9 cellular contexts compared by ENCODE assay signal in the genomic region with DNA sequence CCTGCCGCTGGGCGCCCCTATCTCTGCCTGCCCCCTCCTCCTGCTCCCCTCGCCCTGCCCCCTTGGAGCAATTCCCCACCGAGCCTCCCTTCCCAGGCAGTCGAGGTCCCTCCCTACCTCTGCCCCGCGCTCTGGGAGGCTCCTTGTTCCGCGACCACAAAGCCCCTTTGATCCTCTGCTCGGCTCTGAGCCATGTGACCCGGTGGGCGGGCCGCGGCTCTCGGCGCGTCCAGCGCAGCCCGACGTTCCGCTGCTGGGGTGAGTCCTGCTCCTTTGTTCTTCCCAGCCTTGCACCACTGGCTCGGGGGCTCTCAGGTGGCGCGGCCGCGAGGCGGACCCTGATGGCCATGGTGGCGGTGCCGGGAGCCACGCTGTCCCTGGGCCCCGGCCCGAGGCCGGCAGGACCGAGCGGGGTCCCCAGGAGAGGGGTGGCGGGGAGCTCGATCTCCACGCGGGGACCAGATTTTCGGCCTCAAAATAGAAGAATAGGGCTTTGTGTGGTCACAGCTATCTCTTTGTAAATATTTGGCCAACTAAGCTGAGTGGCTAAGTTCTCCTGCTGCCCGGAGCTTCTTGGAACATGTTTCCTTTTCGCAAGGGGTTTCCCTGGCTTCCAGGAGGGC.
DNase-seq lines count a peak whose midpoint lies in the region; ATAC-seq and TF ChIP-seq lines count a peak whose summit lies in the region.
"Had no signal": no experiment of that assay in that cellular context is flagged by ENCODE, and none has a peak within 500 bp of the region (broad histone marks: within the 10 kb centered on the region; RNA-seq: fewer than 3 reads in every experiment).

No MANE protein-coding gene starts in this region.

- H3K27ac ChIP-seq in CD8-positive, alpha-beta memory T cell (ENCODE audit: low read depth, low read length): peak overlapping the region; percentile 77
- H3K27ac ChIP-seq: KMS-11 had no signal

- no peak for TF ChIP-seq CTCF in osteocyte (IDR thresholded peaks at IDR 0.05)

- peak overlapping the region; percentile 89 to 99 (median 98) for H3K4me3 Mint-ChIP-seq in CD8-positive, alpha-beta memory T cell
- peak overlapping the region; percentile 98 for H3K4me3 Mint-ChIP-seq in activated naive CD8-positive, alpha-beta T cell
- H3K4me3 Mint-ChIP-seq in osteocyte (ENCODE audit: unreplicated experiment): peak overlapping the region; percentile 94

- H3K27me3 Mint-ChIP-seq in CD8-positive, alpha-beta memory T cell: no peaks in the 10 kb centered on the region
- H3K27me3 Mint-ChIP-seq in activated naive CD8-positive, alpha-beta T cell: no peaks in the 10 kb centered on the region
- H3K27me3 Mint-ChIP-seq in osteocyte (ENCODE audit: unreplicated experiment): no peaks in the 10 kb centered on the region

- intact Hi-C loops in cardiac septum (cut with DNase I): no loop called here

- H3K27ac Mint-ChIP-seq in CD8-positive, alpha-beta memory T cell: peak overlapping the region; percentile 85 to 100 (median 97)
- H3K27ac Mint-ChIP-seq in activated naive CD8-positive, alpha-beta T cell: peak overlapping the region; percentile 99
- H3K27ac Mint-ChIP-seq in osteocyte (ENCODE audit: unreplicated experiment): peak overlapping the region; percentile 96

- H3K4me1 Mint-ChIP-seq in CD8-positive, alpha-beta memory T cell: peaks cover 50 to 61% (median 59%) of the 10 kb centered on the region in 3 donors
- peaks cover 53% of the 10 kb centered on the region for H3K4me1 Mint-ChIP-seq in activated naive CD8-positive, alpha-beta T cell (ENCODE audit: low read depth)
- H3K4me1 Mint-ChIP-seq in osteocyte (ENCODE audit: unreplicated experiment): peaks cover 83% of the 10 kb centered on the region

- peak overlapping the region; percentile 95 for H3K4me3 ChIP-seq in CD8-positive, alpha-beta memory T cell (ENCODE audit: low read length)

- no peaks in the 10 kb centered on the region for H3K27me3 ChIP-seq in CD8-positive, alpha-beta memory T cell (ENCODE audit: insufficient read depth, low read length, poor library complexity, severe bottlenecking)

- H3K36me3 ChIP-seq in CD8-positive, alpha-beta memory T cell (ENCODE audit: insufficient read depth, low read length): peaks cover 10% of the 10 kb centered on the region

- H3K36me3 Mint-ChIP-seq in CD8-positive, alpha-beta memory T cell: peaks cover 9 to 68% (median 9%) of the 10 kb centered on the region in 3 donors
- H3K36me3 Mint-ChIP-seq in activated naive CD8-positive, alpha-beta T cell: peaks cover 5% of the 10 kb centered on the region
- peaks cover 5% of the 10 kb centered on the region for H3K36me3 Mint-ChIP-seq in osteocyte (ENCODE audit: unreplicated experiment)

- no peaks in the 10 kb centered on the region for H3K9me3 ChIP-seq in CD8-positive, alpha-beta memory T cell (ENCODE audit: low read length)

- POLR2A ChIA-PET in CD8-positive, alpha-beta memory T cell (lab: Charles Lee): interaction anchor here (0.6 to 4.9 kb wide), 9 partner anchors 8 to 126 kb away, joined by 3 to 100 read pairs (median 3); no protein-coding TSS in a partner anchor

- DNase-seq in CD8-positive, alpha-beta memory T cell: peak; percentile 60 to 80 (median 71)
- DNase-seq in RPMI7951 (ENCODE audit: low read depth) (peak; percentile 74), cardiac septum (ENCODE audit: low spot score) (peak; percentile 88), osteocyte (ENCODE audit: extremely low spot score, unreplicated experiment) (no peak)

- ATAC-seq in HG02610 (IDR thresholded peaks at IDR 0.05; ENCODE audit: unreplicated experiment) (peak; percentile 43), GM21529 (IDR thresholded peaks at IDR 0.05; ENCODE audit: unreplicated experiment) (no peak), GM18498 (IDR thresholded peaks at IDR 0.05; ENCODE audit: unreplicated experiment) (no peak)

- H3K4me1 ChIP-seq in CD8-positive, alpha-beta memory T cell (ENCODE audit: insufficient read depth, low read length): peaks cover 57% of the 10 kb centered on the region

- CTCF ChIA-PET in CD8-positive, alpha-beta memory T cell (lab: Charles Lee): interaction anchor here (0.6 to 4.2 kb wide), 12 partner anchors 7 to 194 kb away, joined by 3 to 24 read pairs (median 6); no protein-coding TSS in a partner anchor

- peaks cover 0 to 1% (median 0%) of the 10 kb centered on the region in 5 donors for H3K9me3 Mint-ChIP-seq in CD8-positive, alpha-beta memory T cell
- no peaks in the 10 kb centered on the region for H3K9me3 Mint-ChIP-seq in activated naive CD8-positive, alpha-beta T cell (ENCODE audit: low read depth)
- no peaks in the 10 kb centered on the region for H3K9me3 Mint-ChIP-seq in osteocyte (ENCODE audit: unreplicated experiment)
